In genomic region chr5:72076901-72077300, GRCh38 we compare ENCODE assay signal across 1 cellular context.
A peak's percentile ranks its signal among the peaks of the same experiment; 100 is the strongest.
TF ChIP-seq lines count a peak whose summit lies in the region.

No MANE protein-coding gene starts in this region.

TF ChIP-seq in HEK293, 187 proteins besides CTCF, POLR2A, EP300 and RAD21 (continued from another document):
- peak; percentile 93 for TF ChIP-seq PRDM4 (tag by site-specific recombination; IDR thresholded peaks at IDR 0.05)
- TF ChIP-seq ZFP3 (tag by site-specific recombination; IDR thresholded peaks at IDR 0.05; ENCODE audit: low read depth) = no peak
- peak; percentile 41; the same call in 1 of the 2 replicates for TF ChIP-seq MZF1 (tag by site-specific recombination; IDR thresholded peaks at IDR 0.05; ENCODE audit: borderline replicate concordance)
TF ChIP-seq in HEK293: peak in this region for 3.
